25 cellular contexts compared by ENCODE assay signal in genomic region chr14:52914295-52914694, GRCh38.
"Had no signal": no experiment of that assay in that cellular context is flagged by ENCODE, and none has a peak within 500 bp of the region (broad histone marks: within the 10 kb centered on the region; RNA-seq: fewer than 3 reads in every experiment).

No MANE protein-coding gene starts in this region.

- H3K4me3 Mint-ChIP-seq: endodermal cell; natural killer cell; stimulated activated memory B cell treated with anti-CD40 and anti-IgM and Interleukin-4, amounts not matched to agents 10 μg/mL and 1 μg/mL and 100 μg/mL, for 72 hours had no signal

- H3K36me3 Mint-ChIP-seq: natural killer cell; stimulated activated memory B cell treated with anti-CD40 and anti-IgM and Interleukin-4, amounts not matched to agents 10 μg/mL and 1 μg/mL and 100 μg/mL, for 72 hours had no signal

- ATAC-seq: esophagus mucosa; gastrocnemius medialis; left ventricle myocardium superior; lower lobe of right lung; natural killer cell; stimulated activated memory B cell treated with anti-CD40 and anti-IgM and Interleukin-4, amounts not matched to agents 10 μg/mL and 1 μg/mL and 100 μg/mL, for 72 hours; stimulated activated naive CD8-positive, alpha-beta T cell treated with anti-CD3 and anti-CD28 coated beads, Interleukin-15, Interleukin-2, amounts not matched to agents 100 U/mL and 50 U/mL, for 24 hours had no signal

- H3K27me3 Mint-ChIP-seq: progenitor cell of endocrine pancreas; stimulated activated memory B cell treated with anti-CD40 and anti-IgM and Interleukin-4, amounts not matched to agents 10 μg/mL and 1 μg/mL and 100 μg/mL, for 72 hours had no signal

- H3K36me3 ChIP-seq: gastrocnemius medialis, neutrophil had no signal

- H3K9me3 ChIP-seq: gastrocnemius medialis, lower lobe of right lung, neutrophil, right atrium auricular region, sigmoid colon, spleen, vagina had no signal

- FAIRE-seq: colon, keratinocyte had no signal

- H3K9ac ChIP-seq: parathyroid adenoma had no signal

- H3K27ac Mint-ChIP-seq: endodermal cell; progenitor cell of endocrine pancreas; stimulated activated memory B cell treated with anti-CD40 and anti-IgM and Interleukin-4, amounts not matched to agents 10 μg/mL and 1 μg/mL and 100 μg/mL, for 72 hours had no signal

- H3K27me3 ChIP-seq: dorsolateral prefrontal cortex, gastrocnemius medialis, neutrophil, right atrium auricular region, sigmoid colon, spleen, vagina had no signal

- DNase-seq: dorsolateral prefrontal cortex; effector CD4-positive, alpha-beta T cell; endodermal cell; foreskin fibroblast; gastrocnemius medialis; head of caudate nucleus; left ventricle myocardium superior; lower lobe of right lung; natural killer cell; sigmoid colon; spleen; stimulated activated CD4-positive, alpha-beta T cell treated with anti-CD3 and anti-CD28 coated beads, Interleukin-4, amount 100 ng/mL, for 4 hours; stimulated activated naive CD8-positive, alpha-beta T cell treated with anti-CD3 and anti-CD28 coated beads, Interleukin-15, Interleukin-2, amounts not matched to agents 100 U/mL and 50 U/mL, for 24 hours; trophoblast cell had no signal

- H2AFZ ChIP-seq: parathyroid adenoma had no signal

- H3K4me3 ChIP-seq: dorsolateral prefrontal cortex, gastrocnemius medialis, lower lobe of right lung, right atrium auricular region, sigmoid colon, skin epidermis, spleen, vagina had no signal

- H3K27ac ChIP-seq: dorsolateral prefrontal cortex, epithelial cell of prostate, gastrocnemius medialis, lower lobe of right lung, neutrophil, parathyroid adenoma, right atrium auricular region, skin epidermis, spleen, vagina had no signal

- H3K9me3 Mint-ChIP-seq: endodermal cell; natural killer cell; stimulated activated memory B cell treated with anti-CD40 and anti-IgM and Interleukin-4, amounts not matched to agents 10 μg/mL and 1 μg/mL and 100 μg/mL, for 72 hours had no signal
